10 cellular contexts compared by ENCODE assay signal in genomic region chr18:44681611-44682010, GRCh38. TPM values are rescaled to one million over a fixed set of nuclear protein-coding genes. Genes with fewer than 3 reads are reported as not detected.
DNase-seq lines count a peak whose midpoint lies in the region; ATAC-seq and TF ChIP-seq lines count a peak whose summit lies in the region.
"Had no signal": no experiment of that assay in that cellular context is flagged by ENCODE, and none has a peak within 500 bp of the region (broad histone marks: within the 10 kb centered on the region; RNA-seq: fewer than 3 reads in every experiment).

No MANE protein-coding gene starts in this region.

- H3K4me1 ChIP-seq in OCI-LY1 (ENCODE audit: insufficient read depth, low read length, severe bottlenecking) (peaks cover 34% of the 10 kb centered on the region), right cardiac atrium (ENCODE audit: control insufficient read depth, insufficient read depth, low read length) (no peaks in the 10 kb centered on the region), smooth muscle cell (ENCODE audit: low read depth) (peaks cover 36% of the 10 kb centered on the region)

- no peak overlapping the region for H3K27ac ChIP-seq in OCI-LY1 (ENCODE audit: low read depth, low read length, poor library complexity, severe bottlenecking)
- no peak overlapping the region for H3K27ac ChIP-seq in right cardiac atrium (ENCODE audit: low read length)
- no peak overlapping the region for H3K27ac ChIP-seq in smooth muscle cell (ENCODE audit: low read depth)

- ATAC-seq in right cardiac atrium (no peak), left lobe of liver (no peak), HG02623 (IDR thresholded peaks at IDR 0.05; ENCODE audit: unreplicated experiment) (no peak)
- ATAC-seq: activated CD4-positive, CD25-positive, alpha-beta regulatory T cell treated with anti-CD3 and anti-CD28 coated beads, Interleukin-2, amount 50 U/mL, for 24 hours had no signal

- H3K79me2 ChIP-seq in OCI-LY1 (ENCODE audit: insufficient read depth, low read length) (no peaks in the 10 kb centered on the region), smooth muscle cell (ENCODE audit: low read depth) (peaks cover 51% of the 10 kb centered on the region)

- H3K9ac ChIP-seq in OCI-LY1 (ENCODE audit: low read length), result peak overlapping the region; percentile 80; the same call in 1 of the 2 replicates
- no peak overlapping the region for H3K9ac ChIP-seq in smooth muscle cell (ENCODE audit: low read depth)

- intact Hi-C loops in right cardiac atrium (cut with DNase I), result loop anchor here in 1 of 4 donors (5.0 kb wide), 2 partner anchors 111 to 216 kb away; no protein-coding TSS in a partner anchor

- DNase-seq in GM12864 (ENCODE audit: low read depth), result no peak
- no peak for DNase-seq in right cardiac atrium
- no peak for DNase-seq in smooth muscle cell (lab: John Stamatoyannopoulos, UW; ENCODE audit: unreplicated experiment)
- DNase-seq in HUDEP-2 (lab: John Stamatoyannopoulos, UW; ENCODE audit: unreplicated experiment in 76 of 76), result no peak
- no peak for DNase-seq in left lobe of liver (ENCODE audit: low spot score)
- DNase-seq in hippocampal formation (lab: John Stamatoyannopoulos, UW), result no peak
- DNase-seq: NCI-H226 had no signal

- no peaks in the 10 kb centered on the region for H3K9me3 ChIP-seq in OCI-LY1 (ENCODE audit: low read length)
- H3K9me3 ChIP-seq in right cardiac atrium (ENCODE audit: control insufficient read depth, low read length), result no peaks in the 10 kb centered on the region
- H3K9me3 ChIP-seq in smooth muscle cell (replicated peaks; ENCODE audit: low read depth), result no peaks in the 10 kb centered on the region

- H4K20me1 ChIP-seq in OCI-LY1 (ENCODE audit: insufficient read depth, low read length) (no peaks in the 10 kb centered on the region), smooth muscle cell (ENCODE audit: low read depth) (peaks cover 17% of the 10 kb centered on the region)

- peak overlapping the region; percentile 67 for H3K4me3 ChIP-seq in GM12864 (ENCODE audit: low read depth, low read length)
- peak overlapping the region; percentile 89 for H3K4me3 ChIP-seq in OCI-LY1 (ENCODE audit: low read depth, low read length, poor library complexity, severe bottlenecking)
- H3K4me3 ChIP-seq in right cardiac atrium (ENCODE audit: low read length), result peak overlapping the region; percentile 92
- peak overlapping the region; percentile 94 for H3K4me3 ChIP-seq in smooth muscle cell

- WGBS in right cardiac atrium, result 20% methylated on average over 5 of the region's 5 CpGs
- 3% methylated on average over 5 of the region's 5 CpGs for WGBS in smooth muscle cell (ENCODE audit: low lambda C conversion rate)

- H3K4me2 ChIP-seq in OCI-LY1 (ENCODE audit: low read length), result peak overlapping the region; percentile 81
- peak overlapping the region; percentile 93 for H3K4me2 ChIP-seq in smooth muscle cell

- H3F3A ChIP-seq in OCI-LY1 (ENCODE audit: insufficient read depth, low read length) (no peaks in the 10 kb centered on the region), smooth muscle cell (ENCODE audit: low read depth) (peaks cover 11% of the 10 kb centered on the region)

- TF ChIP-seq CTCF in GM12864 (IDR thresholded peaks at IDR 0.05; ENCODE audit: low read depth, low read length, missing control alignments) (no peak), OCI-LY1 (IDR thresholded peaks at IDR 0.05; ENCODE audit: low read length) (no peak), smooth muscle cell (IDR thresholded peaks at IDR 0.05; ENCODE audit: borderline replicate concordance, insufficient read depth, poor library complexity, severe bottlenecking) (no peak)

- H3K36me3 ChIP-seq in OCI-LY1 (ENCODE audit: insufficient read depth, low read length) (no peaks in the 10 kb centered on the region), smooth muscle cell (ENCODE audit: low read depth) (no peaks in the 10 kb centered on the region)

- H3K9me2 ChIP-seq in OCI-LY1 (ENCODE audit: low read depth, low read length), result no peaks in the 10 kb centered on the region

- H3K27me3 ChIP-seq in OCI-LY1 (ENCODE audit: insufficient read depth, low read length) (no peaks in the 10 kb centered on the region), right cardiac atrium (ENCODE audit: control insufficient read depth, insufficient read depth) (no peaks in the 10 kb centered on the region), smooth muscle cell (ENCODE audit: low read depth) (no peaks in the 10 kb centered on the region)

- H2AFZ ChIP-seq in OCI-LY1 (ENCODE audit: low read length), result no peak overlapping the region
- H2AFZ ChIP-seq in smooth muscle cell (ENCODE audit: low read depth), result no peak overlapping the region

RNA-seq across cellular contexts. Expression of gene SETBP1, which starts 0.9 kb away (rescaled TPM):
- 10 to 100 TPM; 16.4 to 24.1 (median 19.8) TPM for total RNA-seq in right cardiac atrium
- polyA plus RNA-seq in right cardiac atrium, result 2.0 TPM
- 17.7 and 19.2 TPM in 2 replicates for total RNA-seq in smooth muscle cell
- polyA plus RNA-seq in smooth muscle cell, result 4.7 and 6.1 TPM in 2 replicates
- total RNA-seq in left lobe of liver, result 17.3 TPM
